20 cellular contexts compared by ENCODE assay signal in genomic region chr5:143374496-143375217, GRCh38. TPM values are rescaled to one million over a fixed set of nuclear protein-coding genes. Genes with fewer than 3 reads are reported as not detected.
A peak's percentile ranks its signal among the peaks of the same experiment; 100 is the strongest.
DNase-seq lines count a peak whose midpoint lies in the region; ATAC-seq, FAIRE-seq and TF ChIP-seq lines count a peak whose summit lies in the region.
"Had no signal": no experiment of that assay in that cellular context is flagged by ENCODE, and none has a peak within 500 bp of the region (broad histone marks: within the 10 kb centered on the region; RNA-seq: fewer than 3 reads in every experiment).

No MANE protein-coding gene starts in this region.

- no peak overlapping the region for H3T11ph ChIP-seq in H9 (ENCODE audit: low read length)

- TF ChIP-seq CTCF in H9 (conservative IDR thresholded peaks at IDR 0.05), result no peak

- no peak overlapping the region for H3K4me3 ChIP-seq in skeletal muscle satellite cell (ENCODE audit: low read length)
- H3K4me3 ChIP-seq: BLaER1, body of pancreas, K562, lower lobe of right lung had no signal

- H2AK5ac ChIP-seq in H9 (ENCODE audit: insufficient read length, low read length), result no peak overlapping the region

- H3K9ac ChIP-seq in skeletal muscle satellite cell (ENCODE audit: low read depth, low read length), result no peak overlapping the region
- no peak overlapping the region for H3K9ac ChIP-seq in H9 (ENCODE audit: extremely low read depth, insufficient read length, low read length)
- H3K9ac ChIP-seq: BLaER1 had no signal

- H4K91ac ChIP-seq in H9 (ENCODE audit: insufficient read length, low read depth, low read length), result no peak overlapping the region

- H3K4me1 ChIP-seq in skeletal muscle satellite cell (ENCODE audit: control insufficient read depth, insufficient read depth, low read length) (peaks cover 31% of the 10 kb centered on the region), H9 (ENCODE audit: insufficient read depth, low read length) (no peaks in the 10 kb centered on the region; the same call in 1 of the 2 replicates)
- H3K4me1 ChIP-seq: BLaER1 had no signal

- WGBS in H9 (ENCODE audit: extremely low coverage, insufficient read length, low lambda C conversion rate), result no CpG with 5 or more reads among the region's 6 CpGs

- H3K79me2 ChIP-seq in H9 (ENCODE audit: insufficient read depth, low read length), result no peaks in the 10 kb centered on the region

- FAIRE-seq in H54 (lab: Jason Lieb, UNC), result peak; percentile 45
- FAIRE-seq: K562 had no signal

- no peak for DNase-seq in activated T-cell treated with anti-CD3 and anti-CD28 coated beads, Interleukin-2, amount 50 U/mL, for 24 hours
- DNase-seq in activated T-cell treated with anti-CD3 and anti-CD28 coated beads, Interleukin-2, amount 50 U/mL, for 48 hours, result no peak
- no peak for DNase-seq in H54 (ENCODE audit: insufficient read length, low spot score)
- DNase-seq in cerebellum (ENCODE audit: low spot score), result peak; percentile 31
- no peak for DNase-seq in H9
- DNase-seq: activated naive CD8-positive, alpha-beta T cell treated with anti-CD3 and anti-CD28 coated beads, Interleukin-2, amount 10 ng/mL, durations not matched to agents 7 days and 5 days; body of pancreas; Calu3; cortex of kidney; lower lobe of right lung; NCI-H187; NCI-H2227 treated with DMSO at 0.1 percent for 48 hours; NCI-H774; stimulated activated CD4-positive, alpha-beta T cell treated with anti-CD3 and anti-CD28 coated beads, Interleukin-12 subunit alpha, Interleukin-12 subunit beta, amount 100 ng/mL, for 4 hours had no signal

- no peaks in the 10 kb centered on the region for H3K9me3 ChIP-seq in skeletal muscle satellite cell (replicated peaks; ENCODE audit: low read length)
- no peaks in the 10 kb centered on the region for H3K9me3 ChIP-seq in H9 (ENCODE audit: control insufficient read depth, low read depth, low read length)
- H3K9me3 ChIP-seq: body of pancreas, lower lobe of right lung had no signal

- H3K14ac ChIP-seq in H9 (ENCODE audit: insufficient read depth, low read length), result no peak overlapping the region

- no peak overlapping the region for H3K18ac ChIP-seq in H9 (ENCODE audit: insufficient read length, low read depth, low read length)

- H3K9me3 Mint-ChIP-seq in activated T-cell treated with anti-CD3 and anti-CD28 coated beads, Interleukin-2, amount 50 U/mL, for 24 hours, result no peaks in the 10 kb centered on the region
- no peaks in the 10 kb centered on the region for H3K9me3 Mint-ChIP-seq in H9
- H3K9me3 Mint-ChIP-seq: activated naive CD8-positive, alpha-beta T cell treated with anti-CD3 and anti-CD28 coated beads, Interleukin-2, amount 10 ng/mL, durations not matched to agents 7 days and 5 days had no signal

- no peak overlapping the region for H2BK120ac ChIP-seq in H9 (ENCODE audit: low read depth, low read length, poor library complexity, severe bottlenecking)

- no peaks in the 10 kb centered on the region for H4K20me1 ChIP-seq in H9 (ENCODE audit: control insufficient read depth, insufficient read depth, insufficient read length)

- H3K27ac ChIP-seq in H9 (ENCODE audit: insufficient read length, low read depth, low read length), result no peak overlapping the region
- H3K27ac ChIP-seq: BLaER1, body of pancreas, lower lobe of right lung had no signal

- no peak overlapping the region for H3K56ac ChIP-seq in H9 (ENCODE audit: insufficient read length, low read depth, low read length)

- H2AFZ ChIP-seq in H9 (ENCODE audit: low read length), result no peak overlapping the region

- H3K4me3 Mint-ChIP-seq in activated T-cell treated with anti-CD3 and anti-CD28 coated beads, Interleukin-2, amount 50 U/mL, for 24 hours, result no peak overlapping the region
- no peak overlapping the region for H3K4me3 Mint-ChIP-seq in H9
- H3K4me3 Mint-ChIP-seq: activated naive CD8-positive, alpha-beta T cell treated with anti-CD3 and anti-CD28 coated beads, Interleukin-2, amount 10 ng/mL, durations not matched to agents 7 days and 5 days had no signal

- no peak overlapping the region for H3K23ac ChIP-seq in H9 (ENCODE audit: insufficient read length, low read depth, low read length)

- no peak overlapping the region for H3K4ac ChIP-seq in H9 (ENCODE audit: low read depth, low read length)

- TF ChIP-seq POLR2A in H54 (IDR thresholded peaks at IDR 0.05; ENCODE audit: low read depth, low read length), result no peak

- peaks cover 57% of the 10 kb centered on the region for H3K36me3 Mint-ChIP-seq in activated T-cell treated with anti-CD3 and anti-CD28 coated beads, Interleukin-2, amount 50 U/mL, for 24 hours (ENCODE audit: low read depth)
- peaks cover 0 to 2% (median 0%) of the 10 kb centered on the region in 3 experiments; a peak in 1 of 7 replicates for H3K36me3 Mint-ChIP-seq in H9 (ENCODE audit: insufficient read depth in 1 of 3, low read depth in 3 of 3)

- no peaks in the 10 kb centered on the region for H3K23me2 ChIP-seq in H9 (ENCODE audit: insufficient read length, low read depth, low read length, poor library complexity, severe bottlenecking)

- peak overlapping the region; percentile 55 for H3K27ac Mint-ChIP-seq in activated T-cell treated with anti-CD3 and anti-CD28 coated beads, Interleukin-2, amount 50 U/mL, for 24 hours
- peak overlapping the region in 1 of 3 experiments; percentile 20; a peak in 1 of 7 replicates for H3K27ac Mint-ChIP-seq in H9
- H3K27ac Mint-ChIP-seq: activated naive CD8-positive, alpha-beta T cell treated with anti-CD3 and anti-CD28 coated beads, Interleukin-2, amount 10 ng/mL, durations not matched to agents 7 days and 5 days had no signal

- ATAC-seq in GM19452 (IDR thresholded peaks at IDR 0.05; ENCODE audit: unreplicated experiment), result no peak
- ATAC-seq in HG03378 (IDR thresholded peaks at IDR 0.05; ENCODE audit: unreplicated experiment), result no peak
- ATAC-seq: body of pancreas, K562, lower lobe of right lung, Right ventricle myocardium inferior had no signal

- H3K4me1 Mint-ChIP-seq in activated T-cell treated with anti-CD3 and anti-CD28 coated beads, Interleukin-2, amount 50 U/mL, for 24 hours (ENCODE audit: low read depth), result peaks cover 85% of the 10 kb centered on the region
- H3K4me1 Mint-ChIP-seq in H9, result peaks cover 21 to 27% of the 10 kb centered on the region in 2 experiments

- H3K4me2 ChIP-seq in skeletal muscle satellite cell (ENCODE audit: low read length) (peak overlapping the region; percentile 10), H9 (ENCODE audit: insufficient read depth, insufficient read length, low read length) (no peak overlapping the region)
- H3K4me2 ChIP-seq: BLaER1 had no signal

- no peak overlapping the region for H4K8ac ChIP-seq in H9 (replicated peaks; ENCODE audit: insufficient read length, low read depth, low read length)

- no peaks in the 10 kb centered on the region for H3K36me3 ChIP-seq in skeletal muscle satellite cell (ENCODE audit: insufficient read depth, low read length)
- H3K36me3 ChIP-seq: lower lobe of right lung had no signal

- H2BK15ac ChIP-seq in H9 (ENCODE audit: low read depth, low read length), result no peak overlapping the region

- no peak overlapping the region for H2BK5ac ChIP-seq in H9 (ENCODE audit: insufficient read length, low read length)

- no peaks in the 10 kb centered on the region for H3K79me1 ChIP-seq in H9 (ENCODE audit: insufficient read depth, low read depth, low read length, poor library complexity, severe bottlenecking)

- no peaks in the 10 kb centered on the region for H3K27me3 Mint-ChIP-seq in activated T-cell treated with anti-CD3 and anti-CD28 coated beads, Interleukin-2, amount 50 U/mL, for 24 hours
- H3K27me3 Mint-ChIP-seq in H9 (ENCODE audit: low read depth), result no peaks in the 10 kb centered on the region
- H3K27me3 Mint-ChIP-seq: activated naive CD8-positive, alpha-beta T cell treated with anti-CD3 and anti-CD28 coated beads, Interleukin-2, amount 10 ng/mL, durations not matched to agents 7 days and 5 days had no signal

- H4K5ac ChIP-seq in H9 (ENCODE audit: insufficient read length, low read depth, low read length), result no peak overlapping the region

- no peak overlapping the region for H2BK12ac ChIP-seq in H9 (ENCODE audit: insufficient read length, low read depth, low read length)

- H2BK20ac ChIP-seq in H9 (ENCODE audit: low read depth, low read length, poor library complexity, severe bottlenecking), result no peak overlapping the region

- H3K27me3 ChIP-seq in skeletal muscle satellite cell (ENCODE audit: control insufficient read depth, insufficient read depth, low read length) (no peaks in the 10 kb centered on the region), H9 (ENCODE audit: insufficient read depth, low read length) (no peaks in the 10 kb centered on the region)
- H3K27me3 ChIP-seq: BLaER1, body of pancreas had no signal

RNA-seq across cellular contexts. Expression of gene NR3C1, which starts 28.8 kb away (rescaled TPM):
- total RNA-seq in cerebellum (35.9 TPM), H9 (2021) (26.5 and 31.4 TPM in 2 replicates)
- total RNA-seq in skeletal muscle satellite cell (2012; rRNA removed), result 36.2 and 40.6 TPM in 2 replicates
